ENCODE assay signal across 13 cellular contexts in the genomic region with DNA sequence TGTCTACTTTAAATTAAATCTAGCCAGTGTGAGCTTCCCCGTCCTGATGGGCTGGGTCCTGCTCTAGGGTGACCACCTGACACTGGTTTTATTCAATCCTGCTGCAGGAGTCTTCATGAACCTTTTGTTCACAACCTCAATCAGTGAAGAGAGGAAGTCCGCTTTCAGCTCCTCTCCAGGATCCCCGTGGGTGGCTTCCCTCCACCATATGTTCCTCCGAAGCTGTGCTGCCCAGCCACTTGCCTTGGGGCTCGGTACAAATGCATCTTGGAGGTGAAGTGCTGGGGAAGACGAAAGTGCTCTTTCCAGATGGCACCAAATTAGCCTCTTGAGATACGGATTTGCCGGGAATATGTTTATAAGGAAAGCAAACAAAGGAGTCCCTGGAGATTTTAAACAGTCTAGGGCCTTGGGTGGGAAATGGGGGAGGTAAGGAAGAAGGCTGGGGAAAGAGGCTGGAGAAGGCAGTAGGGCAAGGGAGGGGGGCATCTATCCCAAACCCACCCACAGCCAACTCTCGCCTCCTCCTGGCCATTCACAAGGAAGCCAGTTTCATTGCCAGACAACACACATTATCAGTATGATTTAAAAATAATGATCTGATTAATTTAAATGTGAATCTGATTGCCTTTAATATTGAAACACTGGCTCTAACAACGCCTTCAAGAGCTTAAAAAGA.
"Had no signal": no experiment of that assay in that cellular context is flagged by ENCODE, and none has a peak within 500 bp of the region (broad histone marks: within the 10 kb centered on the region; RNA-seq: fewer than 3 reads in every experiment).

No MANE protein-coding gene starts in this region.

- H3K9me3 ChIP-seq: adrenal gland, esophagus muscularis mucosa had no signal

- DNase-seq: activated CD4-positive, alpha-beta T cell treated with anti-CD3 and anti-CD28 coated beads for 36 hours; activated CD8-positive, alpha-beta T cell treated with anti-CD3 and anti-CD28 coated beads for 36 hours; activated effector memory CD4-positive, alpha-beta T cell treated with Interleukin-2 at 50 U/mL for 16 hours; activated T-cell treated with anti-CD3 and anti-CD28 coated beads, Interleukin-2, amount 50 U/mL, for 4 hours; adrenal gland; immature natural killer cell; stimulated activated naive CD8-positive, alpha-beta T cell treated with anti-CD3 and anti-CD28 coated beads, Interleukin-15, amount 100 ng/mL, for 72 hours had no signal

- H3K4me3 Mint-ChIP-seq: activated CD4-positive, alpha-beta T cell treated with anti-CD3 and anti-CD28 coated beads for 36 hours; activated CD8-positive, alpha-beta T cell treated with anti-CD3 and anti-CD28 coated beads for 36 hours; activated naive CD4-positive, alpha-beta T cell treated with anti-CD3 and anti-CD28 coated beads, Interleukin-2, amount 50 U/mL, for 24 hours; activated T-cell treated with anti-CD3 and anti-CD28 coated beads, Interleukin-2, amount 50 U/mL, for 4 hours; immature natural killer cell; nephron; stimulated activated naive CD8-positive, alpha-beta T cell treated with anti-CD3 and anti-CD28 coated beads, Interleukin-15, amount 100 ng/mL, for 72 hours; type B pancreatic cell had no signal

- H3K27me3 Mint-ChIP-seq: activated CD4-positive, alpha-beta T cell treated with anti-CD3 and anti-CD28 coated beads for 36 hours; activated CD8-positive, alpha-beta T cell treated with anti-CD3 and anti-CD28 coated beads for 36 hours; activated naive CD4-positive, alpha-beta T cell treated with anti-CD3 and anti-CD28 coated beads, Interleukin-2, amount 50 U/mL, for 24 hours; stimulated activated naive CD8-positive, alpha-beta T cell treated with anti-CD3 and anti-CD28 coated beads, Interleukin-15, amount 100 ng/mL, for 72 hours had no signal

- H3K27ac Mint-ChIP-seq: activated CD4-positive, alpha-beta T cell treated with anti-CD3 and anti-CD28 coated beads for 36 hours; activated CD8-positive, alpha-beta T cell treated with anti-CD3 and anti-CD28 coated beads for 36 hours; activated naive CD4-positive, alpha-beta T cell treated with anti-CD3 and anti-CD28 coated beads, Interleukin-2, amount 50 U/mL, for 24 hours; nephron; type B pancreatic cell had no signal

- H3K4me3 ChIP-seq: adrenal gland, esophagus muscularis mucosa had no signal

- H3K36me3 ChIP-seq: adrenal gland, esophagus muscularis mucosa had no signal

- H3K4me1 ChIP-seq: adrenal gland, esophagus muscularis mucosa had no signal

- H3K36me3 Mint-ChIP-seq: activated naive CD4-positive, alpha-beta T cell treated with anti-CD3 and anti-CD28 coated beads, Interleukin-2, amount 50 U/mL, for 24 hours; immature natural killer cell; type B pancreatic cell had no signal

- H3K27me3 ChIP-seq: adrenal gland, esophagus muscularis mucosa had no signal

- ATAC-seq: activated CD4-positive, alpha-beta T cell treated with anti-CD3 and anti-CD28 coated beads for 36 hours; activated CD8-positive, alpha-beta T cell treated with anti-CD3 and anti-CD28 coated beads for 36 hours; activated T-cell treated with anti-CD3 and anti-CD28 coated beads, Interleukin-2, amount 50 U/mL, for 4 hours; sciatic nerve; stimulated activated naive CD8-positive, alpha-beta T cell treated with anti-CD3 and anti-CD28 coated beads, Interleukin-15, amount 100 ng/mL, for 72 hours had no signal

- H3K4me1 Mint-ChIP-seq: activated CD4-positive, alpha-beta T cell treated with anti-CD3 and anti-CD28 coated beads for 36 hours; activated naive CD4-positive, alpha-beta T cell treated with anti-CD3 and anti-CD28 coated beads, Interleukin-2, amount 50 U/mL, for 24 hours; immature natural killer cell; stimulated activated naive CD8-positive, alpha-beta T cell treated with anti-CD3 and anti-CD28 coated beads, Interleukin-15, amount 100 ng/mL, for 72 hours had no signal

- H3K27ac ChIP-seq: adrenal gland, esophagus muscularis mucosa, VCaP had no signal

- H3K9me3 Mint-ChIP-seq: activated CD8-positive, alpha-beta T cell treated with anti-CD3 and anti-CD28 coated beads for 36 hours; activated naive CD4-positive, alpha-beta T cell treated with anti-CD3 and anti-CD28 coated beads, Interleukin-2, amount 50 U/mL, for 24 hours; activated T-cell treated with anti-CD3 and anti-CD28 coated beads, Interleukin-2, amount 50 U/mL, for 4 hours; immature natural killer cell; stimulated activated naive CD8-positive, alpha-beta T cell treated with anti-CD3 and anti-CD28 coated beads, Interleukin-15, amount 100 ng/mL, for 72 hours; type B pancreatic cell had no signal
